ENCODE assay signal across 12 cellular contexts in genomic region chr18:48589797-48590519, GRCh38. TPM values are rescaled to one million over a fixed set of nuclear protein-coding genes. Genes with fewer than 3 reads are reported as not detected.
DNase-seq lines count a peak whose midpoint lies in the region; ATAC-seq and TF ChIP-seq lines count a peak whose summit lies in the region.
"Had no signal": no experiment of that assay in that cellular context is flagged by ENCODE, and none has a peak within 500 bp of the region (broad histone marks: within the 10 kb centered on the region; RNA-seq: fewer than 3 reads in every experiment).

No MANE protein-coding gene starts in this region.

- in situ Hi-C loops in gastrocnemius medialis (cut with MboI; ENCODE audit: low sequenced_read_pairs in 4 of 4) = no loop called here

- WGBS in mesendoderm (ENCODE audit: extremely low coverage, insufficient coverage, low lambda C conversion rate) = no CpG with 5 or more reads among the region's 15 CpGs

- DNase-seq in Daoy (ENCODE audit: low read depth) (peak; percentile 9), cardiac fibroblast (ENCODE audit: low read depth in 2 of 2) (peak; percentile 6 to 13), gastrocnemius medialis (peak in 1 of 2 donors; percentile 61), GM03348 (ENCODE audit: low spot score) (no peak), mesendoderm (no peak)
- DNase-seq: activated CD4-positive, alpha-beta T cell treated with anti-CD3 and anti-CD28 coated beads for 36 hours; NCI-H2171 had no signal

- no peak overlapping the region for H3K18ac ChIP-seq in mesendoderm (ENCODE audit: low read length)

- H3K4ac ChIP-seq in mesendoderm (ENCODE audit: low read depth, low read length) = no peak overlapping the region

- no peaks in the 10 kb centered on the region for H3K79me2 ChIP-seq in mesendoderm (ENCODE audit: control insufficient read depth, insufficient read depth, low read length)

- H3K27ac ChIP-seq in layer of hippocampus (ENCODE audit: low read depth, low read length) (peak overlapping the region; percentile 75), gastrocnemius medialis (no peak overlapping the region), mesendoderm (ENCODE audit: low read depth, low read length) (no peak overlapping the region)
- H3K27ac ChIP-seq: SJSA1 had no signal

- H2BK5ac ChIP-seq in mesendoderm (ENCODE audit: low read length) = no peak overlapping the region

- H3K36me3 ChIP-seq in gastrocnemius medialis = no peaks in the 10 kb centered on the region
- H3K36me3 ChIP-seq in mesendoderm (ENCODE audit: control insufficient read depth, insufficient read depth, low read length) = no peaks in the 10 kb centered on the region

- ATAC-seq in gastrocnemius medialis = peak; percentile 59 to 68
- no peak for ATAC-seq in GM18870 (IDR thresholded peaks at IDR 0.05; ENCODE audit: unreplicated experiment)
- no peak for ATAC-seq in HG02759 (IDR thresholded peaks at IDR 0.05; ENCODE audit: unreplicated experiment)
- ATAC-seq: activated CD4-positive, alpha-beta T cell treated with anti-CD3 and anti-CD28 coated beads for 36 hours had no signal

- TF ChIP-seq POLR2A in gastrocnemius medialis (IDR thresholded peaks at IDR 0.05) = no peak

- no peak overlapping the region for H2BK120ac ChIP-seq in mesendoderm (ENCODE audit: low read depth, low read length)

- H3K4me3 ChIP-seq in cardiac fibroblast (replicated peaks in 1 of 2; ENCODE audit: low read depth in 2 of 2, low read length in 2 of 2) (no peak overlapping the region), gastrocnemius medialis (no peak overlapping the region), mesendoderm (ENCODE audit: low read length) (no peak overlapping the region)
- H3K4me3 ChIP-seq: SJSA1, smooth muscle cell had no signal

- no peak overlapping the region for H3K9ac ChIP-seq in mesendoderm (ENCODE audit: low read length)

- H3K56ac ChIP-seq in mesendoderm (ENCODE audit: low read length) = no peak overlapping the region

- H3K79me1 ChIP-seq in mesendoderm (ENCODE audit: low read length) = peaks cover 6% of the 10 kb centered on the region

- H3K4me1 ChIP-seq in gastrocnemius medialis (peaks cover 23 to 31% of the 10 kb centered on the region in 2 donors), mesendoderm (ENCODE audit: control insufficient read depth, low read depth, low read length) (no peaks in the 10 kb centered on the region)

- TF ChIP-seq CTCF in cardiac fibroblast (IDR thresholded peaks at IDR 0.05; ENCODE audit: low read depth, low read length) (no peak), gastrocnemius medialis (IDR thresholded peaks at IDR 0.05 in 4 of 5, conservative IDR thresholded peaks at IDR 0.05 in 1 of 5) (no peak)

- H3K23ac ChIP-seq in mesendoderm (ENCODE audit: low read length) = no peak overlapping the region

- no peak overlapping the region for H2AK5ac ChIP-seq in mesendoderm (ENCODE audit: low read length)

- intact Hi-C loops in gastrocnemius medialis (cut with DNase I; ENCODE audit: low total_unique reads) = no loop called here

- H4K5ac ChIP-seq in mesendoderm (ENCODE audit: low read length) = no peak overlapping the region

- no peak overlapping the region for H4K8ac ChIP-seq in mesendoderm (ENCODE audit: low read depth, low read length)

- H3K4me2 ChIP-seq in mesendoderm (ENCODE audit: low read length) = no peak overlapping the region
- H3K4me2 ChIP-seq: smooth muscle cell had no signal

- H3K27me3 ChIP-seq in layer of hippocampus (ENCODE audit: control insufficient read depth, insufficient read depth, low read length) (no peaks in the 10 kb centered on the region), gastrocnemius medialis (no peaks in the 10 kb centered on the region), mesendoderm (ENCODE audit: insufficient read depth, low read length, poor library complexity) (no peaks in the 10 kb centered on the region)
- H3K27me3 ChIP-seq: SJSA1 had no signal

- H2BK15ac ChIP-seq in mesendoderm (replicated peaks; ENCODE audit: low read depth) = no peak overlapping the region

- H3K9me3 ChIP-seq in gastrocnemius medialis = no peaks in the 10 kb centered on the region
- H3K9me3 ChIP-seq: SJSA1 had no signal

RNA-seq across cellular contexts. Expression of gene CTIF, which starts 51.1 kb away (rescaled TPM):
- 3.6 and 8.2 TPM in 2 replicates for total RNA-seq in Daoy (2014; rRNA removed; shearing (Covaris generic))
- 10 to 100 TPM; 20.2 to 35.4 (median 23.1) TPM for total RNA-seq in gastrocnemius medialis
- 11.5 TPM for polyA plus RNA-seq in mesendoderm (2013, experiment 1 of 2)
- polyA plus RNA-seq in mesendoderm (2013, experiment 2 of 2) = 14.5 TPM

Comparison
In these comparisons a context has a peak if more than half of its experiments do, and no peak if none do; other contexts are left out.
1. DNase-seq: peak in Daoy (single experiment) and cardiac fibroblast (2 of 2); none in GM03348 (single experiment) and mesendoderm (single experiment).
2. ATAC-seq: peak in gastrocnemius medialis (2 of 2); none in GM18870 (single experiment) and HG02759 (single experiment).